In genomic region chrX:12570859-12571501, GRCh38 we compare ENCODE assay signal across 19 cellular contexts.
DNase-seq lines count a peak whose midpoint lies in the region; ATAC-seq and TF ChIP-seq lines count a peak whose summit lies in the region.
"Had no signal": no experiment of that assay in that cellular context is flagged by ENCODE, and none has a peak within 500 bp of the region (broad histone marks: within the 10 kb centered on the region; RNA-seq: fewer than 3 reads in every experiment).

No MANE protein-coding gene starts in this region.

- H3K27me3 ChIP-seq in HUES48 (ENCODE audit: control insufficient read depth, insufficient read depth, low read length) (no peaks in the 10 kb centered on the region), foreskin keratinocyte (no peaks in the 10 kb centered on the region), right cardiac atrium (ENCODE audit: control insufficient read depth, insufficient read depth) (no peaks in the 10 kb centered on the region), Peyer's patch (no peaks in the 10 kb centered on the region)

- H3K36me3 ChIP-seq in HUES48 (ENCODE audit: control insufficient read depth, insufficient read depth, low read length) (no peaks in the 10 kb centered on the region), Peyer's patch (no peaks in the 10 kb centered on the region)

- no peaks in the 10 kb centered on the region for H3K4me1 Mint-ChIP-seq in memory B cell
- H3K4me1 Mint-ChIP-seq: CD4-positive, CD25-positive, alpha-beta regulatory T cell had no signal

- H3K9me3 Mint-ChIP-seq in memory B cell, result no peaks in the 10 kb centered on the region
- H3K9me3 Mint-ChIP-seq: CD4-positive, CD25-positive, alpha-beta regulatory T cell; T-helper 2 cell treated with Interferon-gamma antibody and Interleukin-4, amounts not matched to agents 5 μg/mL and 100 μg/mL, for 36 hours had no signal

- no peaks in the 10 kb centered on the region for H3K9me3 ChIP-seq in HUES48 (ENCODE audit: control insufficient read depth, insufficient read depth, low read length)
- H3K9me3 ChIP-seq in right cardiac atrium (ENCODE audit: control insufficient read depth, low read length), result no peaks in the 10 kb centered on the region
- H3K9me3 ChIP-seq in Peyer's patch, result no peaks in the 10 kb centered on the region

- intact Hi-C loops in right cardiac atrium (cut with DNase I), result no loop called here

- peaks cover 3% of the 10 kb centered on the region for H3K27me3 Mint-ChIP-seq in memory B cell
- H3K27me3 Mint-ChIP-seq: B cell; CD4-positive, CD25-positive, alpha-beta regulatory T cell; IgD-negative memory B cell had no signal

- H3K27ac ChIP-seq in HUES48 (ENCODE audit: low read depth, low read length), result no peak overlapping the region
- H3K27ac ChIP-seq in foreskin keratinocyte, result no peak overlapping the region
- no peak overlapping the region for H3K27ac ChIP-seq in right cardiac atrium (ENCODE audit: low read length)
- H3K27ac ChIP-seq in Peyer's patch, result no peak overlapping the region
- H3K27ac ChIP-seq: PC-9 had no signal

- no peak for TF ChIP-seq POLR2A in Peyer's patch (IDR thresholded peaks at IDR 0.05)

- H3K4me1 ChIP-seq in HUES48 (ENCODE audit: control insufficient read depth, insufficient read depth, low read length) (peaks cover 16% of the 10 kb centered on the region; the same call in 1 of the 2 replicates), foreskin keratinocyte (no peaks in the 10 kb centered on the region), right cardiac atrium (ENCODE audit: control insufficient read depth, insufficient read depth, low read length) (no peaks in the 10 kb centered on the region), Peyer's patch (no peaks in the 10 kb centered on the region)

- H3K4me3 ChIP-seq in GM12865 (ENCODE audit: low read depth, low read length) (no peak overlapping the region), HUES48 (ENCODE audit: low read depth, low read length) (no peak overlapping the region), right cardiac atrium (ENCODE audit: low read length) (no peak overlapping the region), Peyer's patch (no peak overlapping the region)
- H3K4me3 ChIP-seq: PC-9 had no signal

- no peak overlapping the region for H3K4me3 Mint-ChIP-seq in memory B cell
- H3K4me3 Mint-ChIP-seq: B cell; CD4-positive, CD25-positive, alpha-beta regulatory T cell; IgD-negative memory B cell; T-helper 2 cell treated with Interferon-gamma antibody and Interleukin-4, amounts not matched to agents 5 μg/mL and 100 μg/mL, for 36 hours had no signal

- peak overlapping the region; percentile 35 for H3K27ac Mint-ChIP-seq in memory B cell
- H3K27ac Mint-ChIP-seq: B cell; CD4-positive, CD25-positive, alpha-beta regulatory T cell; T-helper 2 cell treated with Interferon-gamma antibody and Interleukin-4, amounts not matched to agents 5 μg/mL and 100 μg/mL, for 36 hours had no signal

- peak; percentile 49 for ATAC-seq in GM19372 (IDR thresholded peaks at IDR 0.05; ENCODE audit: low read depth, unreplicated experiment)
- no peak for ATAC-seq in memory B cell (ENCODE audit: low read depth)
- no peak for ATAC-seq in GM21367 (IDR thresholded peaks at IDR 0.05; ENCODE audit: unreplicated experiment)
- ATAC-seq in foreskin keratinocyte, result no peak
- no peak for ATAC-seq in right cardiac atrium

- no peak for TF ChIP-seq CTCF in GM12865 (IDR thresholded peaks at IDR 0.05; ENCODE audit: insufficient read depth, low read depth, low read length, missing control alignments)
- no peak for TF ChIP-seq CTCF in foreskin keratinocyte (conservative IDR thresholded peaks at IDR 0.05)
- no peak for TF ChIP-seq CTCF in Peyer's patch (IDR thresholded peaks at IDR 0.05)

- no peaks in the 10 kb centered on the region for H3K36me3 Mint-ChIP-seq in memory B cell
- H3K36me3 Mint-ChIP-seq: CD4-positive, CD25-positive, alpha-beta regulatory T cell had no signal

- WGBS in right cardiac atrium, result 79% methylated on average over 4 of the region's 4 CpGs

- H3K9ac ChIP-seq in HUES48 (ENCODE audit: low read depth, low read length), result peak overlapping the region; percentile 51; the same call in 1 of the 2 replicates

- DNase-seq in GM12865 (ENCODE audit: low read depth) (peak; percentile 1), memory B cell (ENCODE audit: low spot score in 2 of 2) (no peak), foreskin keratinocyte (no peak), right cardiac atrium (no peak), Peyer's patch (no peak)
- DNase-seq: CD4-positive, CD25-positive, alpha-beta regulatory T cell; EL; HCEC 1CT; NCI-H1105 treated with DMSO at 0.1 percent for 48 hours; NCI-H1694 treated with DMSO at 0.1 percent for 48 hours; NCI-H526 treated with DMSO at 0.1 percent for 48 hours; PC-9; SW 1271 had no signal
